21 cellular contexts compared by ENCODE assay signal in genomic region chr6:39617520-39617919, GRCh38.
DNase-seq lines count a peak whose midpoint lies in the region; ATAC-seq and TF ChIP-seq lines count a peak whose summit lies in the region.
"Had no signal": no experiment of that assay in that cellular context is flagged by ENCODE, and none has a peak within 500 bp of the region (broad histone marks: within the 10 kb centered on the region; RNA-seq: fewer than 3 reads in every experiment).

No MANE protein-coding gene starts in this region.

- no peaks in the 10 kb centered on the region for H4K20me1 ChIP-seq in OCI-LY3 (ENCODE audit: insufficient read depth, low read length)
- no peaks in the 10 kb centered on the region for H4K20me1 ChIP-seq in neural progenitor cell (ENCODE audit: low read depth)
- H4K20me1 ChIP-seq: BLaER1 had no signal

- no peaks in the 10 kb centered on the region for H3K9me3 ChIP-seq in OCI-LY3 (ENCODE audit: insufficient read depth, low read length)
- no peaks in the 10 kb centered on the region for H3K9me3 ChIP-seq in neural progenitor cell (ENCODE audit: low read depth)
- H3K9me3 ChIP-seq: A549, BLaER1 had no signal

- H3K27me3 ChIP-seq in OCI-LY3 (ENCODE audit: low read depth, low read length) = no peaks in the 10 kb centered on the region
- H3K27me3 ChIP-seq in neural progenitor cell = no peaks in the 10 kb centered on the region
- H3K27me3 ChIP-seq: BLaER1 had no signal

- no peak overlapping the region for H2AFZ ChIP-seq in OCI-LY3 (ENCODE audit: low read depth, low read length)
- no peak overlapping the region for H2AFZ ChIP-seq in neural progenitor cell (replicated peaks)

- no peak overlapping the region for H3K27ac ChIP-seq in C4-2B
- H3K27ac ChIP-seq in OCI-LY3 (ENCODE audit: low read length) = no peak overlapping the region
- peak overlapping the region; percentile 74 for H3K27ac ChIP-seq in neural progenitor cell
- H3K27ac ChIP-seq: 22Rv1, A549, BLaER1 had no signal

- H3F3A ChIP-seq in neural progenitor cell (ENCODE audit: low read depth) = peaks cover 12% of the 10 kb centered on the region

- no peaks in the 10 kb centered on the region for H3K4me1 Mint-ChIP-seq in neural progenitor cell

- TF ChIP-seq CTCF in C4-2B (conservative IDR thresholded peaks at IDR 0.05) (0 out of 2 replicates have a peak, but pooled peaks have one; percentile 5), OCI-LY3 (IDR thresholded peaks at IDR 0.05; ENCODE audit: low read depth, low read length) (peak; percentile 30; the same call in 1 of the 2 replicates), neural progenitor cell (IDR thresholded peaks at IDR 0.05) (no peak)

- H3K9ac ChIP-seq in OCI-LY3 (ENCODE audit: low read length) (no peak overlapping the region), neural progenitor cell (no peak overlapping the region)
- H3K9ac ChIP-seq: BLaER1 had no signal

- ATAC-seq in left lobe of liver = peak; percentile 73
- no peak for ATAC-seq in GM21423 (IDR thresholded peaks at IDR 0.05; ENCODE audit: unreplicated experiment)
- ATAC-seq in HG03039 (IDR thresholded peaks at IDR 0.05; ENCODE audit: unreplicated experiment) = no peak
- ATAC-seq: A549; CD8-positive, alpha-beta T cell; HCT116 had no signal

- peaks cover 38% of the 10 kb centered on the region for H3K4me1 ChIP-seq in OCI-LY3 (ENCODE audit: low read length)
- H3K4me1 ChIP-seq in neural progenitor cell = peaks cover 31% of the 10 kb centered on the region
- H3K4me1 ChIP-seq: A549, BLaER1 had no signal

- no peaks in the 10 kb centered on the region for H3K36me3 Mint-ChIP-seq in neural progenitor cell
- H3K36me3 Mint-ChIP-seq: CD8-positive, alpha-beta T cell had no signal

- H3K27ac Mint-ChIP-seq in neural progenitor cell = no peak overlapping the region
- H3K27ac Mint-ChIP-seq: CD8-positive, alpha-beta T cell; HFFc6 had no signal

- H3K4me3 ChIP-seq in OCI-LY3 (ENCODE audit: low read length) (no peak overlapping the region), neural progenitor cell (peak overlapping the region; percentile 12)
- H3K4me3 ChIP-seq: A549, BLaER1 had no signal

- no peak overlapping the region for H3K4me3 Mint-ChIP-seq in neural progenitor cell
- H3K4me3 Mint-ChIP-seq: CD8-positive, alpha-beta T cell; HFFc6 had no signal

- no peaks in the 10 kb centered on the region for H3K79me2 ChIP-seq in OCI-LY3 (ENCODE audit: low read length)
- no peaks in the 10 kb centered on the region for H3K79me2 ChIP-seq in neural progenitor cell (ENCODE audit: low read depth)

- H3K36me3 ChIP-seq in OCI-LY3 (replicated peaks; ENCODE audit: low read depth, low read length) = no peaks in the 10 kb centered on the region
- H3K36me3 ChIP-seq in neural progenitor cell = no peaks in the 10 kb centered on the region
- H3K36me3 ChIP-seq: BLaER1 had no signal

- H3K9me3 Mint-ChIP-seq in neural progenitor cell = no peaks in the 10 kb centered on the region
- H3K9me3 Mint-ChIP-seq: CD8-positive, alpha-beta T cell had no signal

- H3K4me2 ChIP-seq in OCI-LY3 (ENCODE audit: low read length) = no peak overlapping the region
- peak overlapping the region; percentile 77 for H3K4me2 ChIP-seq in neural progenitor cell
- H3K4me2 ChIP-seq: A549, BLaER1 had no signal

- H3K27me3 Mint-ChIP-seq in neural progenitor cell (ENCODE audit: insufficient read depth, low read depth) = no peaks in the 10 kb centered on the region

- DNase-seq in left lobe of liver (ENCODE audit: low spot score) (no peak), neural progenitor cell (ENCODE audit: low spot score) (no peak), NCI-H345 (lab: John Stamatoyannopoulos, UW) (no peak), hepatic stellate cell (ENCODE audit: low spot score) (no peak)
- DNase-seq: CD8-positive, alpha-beta T cell; COR-L47; DMS 273 treated with DMSO at 0.1 percent for 48 hours; DMS53; DND-41; EL; GOT3; H7; HFFc6 had no signal
